ENCODE assay signal across 1 cellular context in the genomic region with DNA sequence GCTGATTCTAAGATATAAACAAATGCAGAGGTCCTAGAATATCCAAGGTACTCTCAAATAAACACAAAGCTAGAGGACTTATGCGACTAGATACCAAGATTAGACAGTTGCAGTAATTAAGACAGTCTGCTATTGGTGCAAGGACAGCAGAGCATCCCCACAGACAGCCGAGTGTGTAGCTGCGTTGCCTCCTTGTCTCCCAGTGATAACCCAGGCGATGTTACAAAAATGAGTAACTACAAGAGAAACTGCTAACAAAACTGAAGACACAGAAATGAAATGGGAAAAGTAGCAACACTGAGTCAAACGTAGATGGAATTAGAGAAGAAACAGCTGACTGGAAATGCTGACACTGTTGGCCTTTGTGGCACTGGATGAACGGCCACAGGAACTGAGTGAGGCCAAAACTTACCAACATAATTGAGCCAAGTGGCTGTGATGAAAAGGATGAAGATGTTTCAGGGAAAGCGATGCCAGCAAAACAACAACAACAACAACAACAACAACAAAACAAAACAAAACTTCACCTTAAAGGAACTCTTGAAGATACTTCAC.
TF ChIP-seq lines count a peak whose summit lies in the region.

No MANE protein-coding gene starts in this region.

TF ChIP-seq in IMR-90, 13 proteins besides CTCF, POLR2A, EP300 and RAD21:
- no peak for TF ChIP-seq MXI1 (IDR thresholded peaks at IDR 0.05; ENCODE audit: borderline replicate concordance, low read depth, low read length)
